8 cellular contexts compared by ENCODE assay signal in the genomic region with DNA sequence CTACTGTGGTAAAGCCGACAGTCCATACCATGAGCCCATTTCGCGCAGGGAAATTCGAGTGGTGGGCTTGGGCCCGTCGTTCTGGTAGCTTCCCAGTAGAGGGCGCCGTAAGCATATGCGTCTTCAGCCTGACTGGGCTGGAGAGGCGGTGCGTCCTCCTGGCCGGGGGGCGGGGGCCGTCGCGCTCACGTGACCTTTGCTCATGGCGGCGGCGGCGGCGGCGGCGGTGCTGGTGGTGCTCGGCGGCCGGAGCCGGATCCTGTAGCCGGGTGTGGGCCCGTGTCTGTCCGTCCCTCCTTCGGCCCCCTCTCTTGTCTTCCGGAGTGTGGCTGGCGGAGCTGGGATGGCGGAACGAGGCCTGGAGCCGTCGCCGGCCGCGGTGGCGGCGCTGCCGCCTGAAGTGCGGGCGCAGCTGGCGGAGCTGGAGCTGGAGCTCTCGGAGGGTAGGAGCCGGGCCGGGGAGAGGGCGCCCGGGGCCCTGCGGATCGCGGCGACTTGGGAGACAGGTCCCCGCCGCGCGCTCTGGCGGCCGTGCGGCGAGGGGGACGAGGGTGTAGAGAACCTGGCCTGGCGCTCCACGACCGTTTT. TPM values are rescaled to one million over a fixed set of nuclear protein-coding genes. Genes with fewer than 3 reads are reported as not detected.
DNase-seq lines count a peak whose midpoint lies in the region; ATAC-seq, FAIRE-seq and TF ChIP-seq lines count a peak whose summit lies in the region.

A gene with protein sequence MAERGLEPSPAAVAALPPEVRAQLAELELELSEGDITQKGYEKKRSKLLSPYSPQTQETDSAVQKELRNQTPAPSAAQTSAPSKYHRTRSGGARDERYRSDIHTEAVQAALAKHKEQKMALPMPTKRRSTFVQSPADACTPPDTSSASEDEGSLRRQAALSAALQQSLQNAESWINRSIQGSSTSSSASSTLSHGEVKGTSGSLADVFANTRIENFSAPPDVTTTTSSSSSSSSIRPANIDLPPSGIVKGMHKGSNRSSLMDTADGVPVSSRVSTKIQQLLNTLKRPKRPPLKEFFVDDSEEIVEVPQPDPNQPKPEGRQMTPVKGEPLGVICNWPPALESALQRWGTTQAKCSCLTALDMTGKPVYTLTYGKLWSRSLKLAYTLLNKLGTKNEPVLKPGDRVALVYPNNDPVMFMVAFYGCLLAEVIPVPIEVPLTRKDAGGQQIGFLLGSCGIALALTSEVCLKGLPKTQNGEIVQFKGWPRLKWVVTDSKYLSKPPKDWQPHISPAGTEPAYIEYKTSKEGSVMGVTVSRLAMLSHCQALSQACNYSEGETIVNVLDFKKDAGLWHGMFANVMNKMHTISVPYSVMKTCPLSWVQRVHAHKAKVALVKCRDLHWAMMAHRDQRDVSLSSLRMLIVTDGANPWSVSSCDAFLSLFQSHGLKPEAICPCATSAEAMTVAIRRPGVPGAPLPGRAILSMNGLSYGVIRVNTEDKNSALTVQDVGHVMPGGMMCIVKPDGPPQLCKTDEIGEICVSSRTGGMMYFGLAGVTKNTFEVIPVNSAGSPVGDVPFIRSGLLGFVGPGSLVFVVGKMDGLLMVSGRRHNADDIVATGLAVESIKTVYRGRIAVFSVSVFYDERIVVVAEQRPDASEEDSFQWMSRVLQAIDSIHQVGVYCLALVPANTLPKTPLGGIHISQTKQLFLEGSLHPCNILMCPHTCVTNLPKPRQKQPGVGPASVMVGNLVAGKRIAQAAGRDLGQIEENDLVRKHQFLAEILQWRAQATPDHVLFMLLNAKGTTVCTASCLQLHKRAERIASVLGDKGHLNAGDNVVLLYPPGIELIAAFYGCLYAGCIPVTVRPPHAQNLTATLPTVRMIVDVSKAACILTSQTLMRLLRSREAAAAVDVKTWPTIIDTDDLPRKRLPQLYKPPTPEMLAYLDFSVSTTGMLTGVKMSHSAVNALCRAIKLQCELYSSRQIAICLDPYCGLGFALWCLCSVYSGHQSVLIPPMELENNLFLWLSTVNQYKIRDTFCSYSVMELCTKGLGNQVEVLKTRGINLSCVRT (N-terminal part only) (plus strand): TSS at position 188 of the 588 bp plus-strand sequence. CDS start 156 bp downstream, at position 344.

- H3K79me2 ChIP-seq in HepG2 (ENCODE audit: insufficient read depth, low read length): peaks cover 50% of the 10 kb centered on the region

- H3K4me1 ChIP-seq in HepG2 (ENCODE audit: insufficient read depth, low read length): peaks cover 41% of the 10 kb centered on the region

- peak within 1 kb of the TSS; percentile 86 for H3K27ac ChIP-seq in C4-2B
- H3K27ac ChIP-seq in HepG2 (ENCODE audit: extremely low read length, insufficient read depth, low read length): peak within 1 kb of the TSS; percentile 93

- 2% methylated on average over 18 of the region's 68 CpGs for WGBS in HepG2 (ENCODE audit: low lambda C conversion rate)

- peak within 1 kb of the TSS; percentile 89 to 98 (median 90) for H3K4me3 ChIP-seq in HepG2 (replicated peaks in 1 of 3; ENCODE audit: insufficient read depth in 1 of 3, low read depth in 2 of 3, low read length in 3 of 3)

- H3K9me3 ChIP-seq in HepG2 (ENCODE audit: low read length): no peaks in the 10 kb centered on the region

- TF ChIP-seq CTCF in C4-2B (conservative IDR thresholded peaks at IDR 0.05) (peak; percentile 96), HepG2 (CRISPR knock-in tag; IDR thresholded peaks at IDR 0.05) (peak; percentile 98)

- no peaks in the 10 kb centered on the region; a peak in 1 of 5 replicates for H3K27me3 ChIP-seq in HepG2 (ENCODE audit: control insufficient read depth in 1 of 2, insufficient read depth in 2 of 2, low read length in 2 of 2)

- TF ChIP-seq RAD21 in HepG2 (CRISPR knock-in tag; IDR thresholded peaks at IDR 0.05): peak; percentile 98

- peak within 1 kb of the TSS; percentile 97 for H3K9ac ChIP-seq in HepG2 (ENCODE audit: insufficient read depth, low read depth, low read length)

- TF ChIP-seq POLR2A in HepG2 (IDR thresholded peaks at IDR 0.05; ENCODE audit: insufficient read depth in 1 of 2, low read depth in 2 of 2, low read length in 2 of 2): peak in 1 of 2 experiments; percentile 32; a peak in 1 of 4 replicates

- no peaks in the 10 kb centered on the region for H3K36me3 ChIP-seq in HepG2 (replicated peaks in 1 of 2; ENCODE audit: control insufficient read depth in 1 of 2, insufficient read depth in 2 of 2, low read length in 2 of 2)

- ATAC-seq in GM19351 (IDR thresholded peaks at IDR 0.05; ENCODE audit: unreplicated experiment) (peak; percentile 74), HG03558 (IDR thresholded peaks at IDR 0.05; ENCODE audit: extremely low read depth, unreplicated experiment) (peak; percentile 31), HepG2 (peak; percentile 80)

- H2AFZ ChIP-seq in HepG2 (ENCODE audit: low read length): peak within 1 kb of the TSS; percentile 100

- POLR2A ChIA-PET in HepG2 (lab: Yijun Ruan, JAX): interaction anchor here (0.7 to 3.9 kb wide), 9 partner anchors 20 to 422 kb away, joined by 3 to 27 read pairs (median 3); no protein-coding TSS in a partner anchor

- no peak; a peak in 1 of 4 replicates for TF ChIP-seq EP300 in HepG2 (IDR thresholded peaks at IDR 0.05; ENCODE audit: low read depth in 2 of 2, low read length in 2 of 2)
- TF ChIP-seq EP300 in HepG2 (CRISPR knock-in tag; IDR thresholded peaks at IDR 0.05; ENCODE audit: borderline replicate concordance): 0 out of 2 replicates have a peak, but pooled peaks have one; percentile 38

- FAIRE-seq in HepG2 (lab: Jason Lieb, UNC): peak; percentile 12

- in situ Hi-C loops in HepG2 (cut with HindIII; ENCODE audit: extremely low pct_ligation_motif_present, low pct_unique_long_range_greater_than_20kb): loop anchor here (5.0 kb wide), 1 partner anchor 132 kb away; no protein-coding TSS in a partner anchor

- BruUV-seq in HepG2 (replicated peaks; lab: Mats Ljungman, UMichigan): no TSS peak

- H3K4me2 ChIP-seq in HepG2 (ENCODE audit: low read depth, low read length): peak within 1 kb of the TSS; percentile 88

- intact Hi-C loops in HepG2 (cut with micrococcal nuclease; ENCODE audit: unreplicated experiment): loop anchor here (1.0 to 10.0 kb wide), 5 partner anchors 42 to 230 kb away; no protein-coding TSS in a partner anchor

- DNase-seq in NCI-H748 (lab: John Stamatoyannopoulos, UW; ENCODE audit: unreplicated experiment) (peak; percentile 90), dermis blood vessel endothelial cell (peak; percentile 96), HepG2 (ENCODE audit: low spot score) (peak; percentile 84)
- DNase-seq in activated CD4-positive, alpha-beta T cell treated with anti-CD3 and anti-CD28 coated beads, Interleukin-2, amount 50 U/mL, for 4 hours: peak; percentile 95 to 96
- DNase-seq in stimulated activated CD4-positive, alpha-beta T cell treated with anti-CD3 and anti-CD28 coated beads, Interleukin-2, amount 100 ng/mL, for 48 hours: peak; percentile 98

- no peaks in the 10 kb centered on the region; the same call in 1 of the 2 replicates for H4K20me1 ChIP-seq in HepG2 (ENCODE audit: insufficient read depth, low read length)

- CTCF ChIA-PET in HepG2 (lab: Yijun Ruan, JAX; ENCODE audit: low intra/inter-chr PET ratio, low total read pairs): interaction anchor here (2.1 kb wide), 1 partner anchor 133 kb away, joined by 22 read pairs; no protein-coding TSS in a partner anchor

TF ChIP-seq in HepG2, 621 proteins besides CTCF, POLR2A, EP300 and RAD21 (continues in another document):
- TF ChIP-seq HOXD1 (CRISPR knock-in tag; IDR thresholded peaks at IDR 0.05) (no peak), ZBTB3 (CRISPR knock-in tag; IDR thresholded peaks at IDR 0.05; ENCODE audit: borderline replicate concordance, low read depth) (no peak)

RNA-seq across cellular contexts. Expression of the gene that starts here (rescaled TPM):
- total RNA-seq in dermis blood vessel endothelial cell: 44.1 and 44.6 TPM in 2 replicates
- 35.8 and 52.4 TPM in 2 replicates for total RNA-seq in HepG2 (2016; rRNA removed; fragmentation: Illumina TruSeq; extraction: Trizol)
- total RNA-seq in HepG2 (2016; cell fraction: cytosol; rRNA removed; fragmentation: Illumina TruSeq; extraction: Trizol; ENCODE audit: low read depth): 7.9 and 8.0 TPM in 2 replicates
- total RNA-seq in HepG2 (2016; cell fraction: insoluble cytoplasmic fraction; rRNA removed; fragmentation: Illumina TruSeq; extraction: Trizol): 36.4 and 48.2 TPM in 2 replicates
- total RNA-seq in HepG2 (2016; cell fraction: membrane; rRNA removed; fragmentation: Illumina TruSeq; extraction: Trizol): 13.9 and 15.2 TPM in 2 replicates
- total RNA-seq in HepG2 (2016; cell fraction: nucleus; rRNA removed; fragmentation: Illumina TruSeq; extraction: Trizol): 36.6 and 40.2 TPM in 2 replicates
- polyA plus RNA-seq in HepG2 (2011; rRNA removed): 28.6 and 32.1 TPM in 2 replicates
- 23.1 and 27.1 TPM in 2 replicates for polyA plus RNA-seq in HepG2 (2011; cell fraction: cytosol; rRNA removed)
- 29.8 and 33.8 TPM in 2 replicates for polyA plus RNA-seq in HepG2 (2011; cell fraction: nucleus; rRNA removed)
- 19.5 and 22.8 TPM in 2 replicates for polyA plus RNA-seq in HepG2 (2012)
- polyA plus RNA-seq in HepG2 (2016; cell fraction: cytosol; fragmentation: Illumina TruSeq; extraction: Trizol; ENCODE audit: low read depth): 0.80 and 0.85 TPM in 2 replicates
- 29.6 and 31.2 TPM in 2 replicates for polyA plus RNA-seq in HepG2 (2016; cell fraction: insoluble cytoplasmic fraction; fragmentation: Illumina TruSeq; extraction: Trizol; ENCODE audit: low read depth)
- polyA plus RNA-seq in HepG2 (2016; cell fraction: membrane; fragmentation: Illumina TruSeq; extraction: Trizol; ENCODE audit: low read depth): 2.8 and 3.7 TPM in 2 replicates
- 29.3 and 32.4 TPM in 2 replicates for polyA plus RNA-seq in HepG2 (2016; cell fraction: nucleus; fragmentation: Illumina TruSeq; extraction: Trizol; ENCODE audit: insufficient read depth, low read depth)
- 63.8 and 156 TPM in 2 replicates for polyA minus RNA-seq in HepG2 (2011; rRNA and poly(A)+ RNA removed; ENCODE audit: low replicate concordance)
- 51.0 and 54.1 TPM in 2 replicates for polyA minus RNA-seq in HepG2 (2011; cell fraction: cytosol; rRNA and poly(A)+ RNA removed)
- polyA minus RNA-seq in HepG2 (2011; cell fraction: nucleus; rRNA and poly(A)+ RNA removed): 58.8 and 79.2 TPM in 2 replicates

Comparison
In these comparisons a context has a peak if more than half of its experiments do, and no peak if none do; other contexts are left out.
1. Peak in every context shown above with its lines: DNase-seq, ATAC-seq, H3K4me3 ChIP-seq and H3K27ac ChIP-seq.